Comparison of ENCODE assay signal across 14 cellular contexts in genomic region chr13:70375718-70376117, GRCh38.
"Had no signal": no experiment of that assay in that cellular context is flagged by ENCODE, and none has a peak within 500 bp of the region (broad histone marks: within the 10 kb centered on the region; RNA-seq: fewer than 3 reads in every experiment).

No MANE protein-coding gene starts in this region.

- H3K36me3 ChIP-seq: breast epithelium, suprapubic skin had no signal

- H3K4me1 Mint-ChIP-seq: activated CD4-positive, alpha-beta T cell treated with anti-CD3 and anti-CD28 coated beads, Interleukin-2, amount 10 ng/mL, durations not matched to agents 7 days and 5 days had no signal

- H3K4me3 ChIP-seq: breast epithelium, suprapubic skin had no signal

- DNase-seq: activated CD4-positive, alpha-beta T cell treated with anti-CD3 and anti-CD28 coated beads, Interleukin-2, amount 10 ng/mL, durations not matched to agents 7 days and 5 days; activated CD8-positive, alpha-beta memory T cell treated with anti-CD3 and anti-CD28 coated beads, Interleukin-2, amount 50 U/mL, for 48 hours; activated naive CD4-positive, alpha-beta T cell; aorta; mesendoderm; occipital lobe; right cardiac atrium had no signal

- H3K27me3 Mint-ChIP-seq: activated CD4-positive, alpha-beta T cell treated with anti-CD3 and anti-CD28 coated beads, Interleukin-2, amount 10 ng/mL, durations not matched to agents 7 days and 5 days; natural killer cell treated with Interleukin-12 subunit alpha and Interleukin-12 subunit beta and Interleukin-15 and Interleukin-18, amount 100 ng/mL, for 72 hours; stimulated activated naive CD8-positive, alpha-beta T cell treated with anti-CD3 and anti-CD28 coated beads, Interleukin-15, Interleukin-2, amounts not matched to agents 100 ng/mL and 50 ng/mL, for 24 hours; type B pancreatic cell had no signal

- H3K27me3 ChIP-seq: breast epithelium, suprapubic skin had no signal

- H3K27ac Mint-ChIP-seq: activated CD4-positive, alpha-beta T cell treated with anti-CD3 and anti-CD28 coated beads, Interleukin-2, amount 10 ng/mL, durations not matched to agents 7 days and 5 days; natural killer cell treated with Interleukin-12 subunit alpha and Interleukin-12 subunit beta and Interleukin-15 and Interleukin-18, amount 100 ng/mL, for 72 hours; stimulated activated naive CD8-positive, alpha-beta T cell treated with anti-CD3 and anti-CD28 coated beads, Interleukin-15, Interleukin-2, amounts not matched to agents 100 ng/mL and 50 ng/mL, for 24 hours; type B pancreatic cell had no signal

- ATAC-seq: esophagus mucosa; natural killer cell treated with Interleukin-12 subunit alpha and Interleukin-12 subunit beta and Interleukin-15 and Interleukin-18, amount 100 ng/mL, for 72 hours; right cardiac atrium had no signal

- H3K4me3 Mint-ChIP-seq: activated CD4-positive, alpha-beta T cell treated with anti-CD3 and anti-CD28 coated beads, Interleukin-2, amount 10 ng/mL, durations not matched to agents 7 days and 5 days; natural killer cell treated with Interleukin-12 subunit alpha and Interleukin-12 subunit beta and Interleukin-15 and Interleukin-18, amount 100 ng/mL, for 72 hours; stimulated activated naive CD8-positive, alpha-beta T cell treated with anti-CD3 and anti-CD28 coated beads, Interleukin-15, Interleukin-2, amounts not matched to agents 100 ng/mL and 50 ng/mL, for 24 hours; type B pancreatic cell had no signal

- H3K4me1 ChIP-seq: breast epithelium, suprapubic skin had no signal

- H3K9me3 ChIP-seq: breast epithelium, suprapubic skin had no signal

- FAIRE-seq: TTC549 had no signal

- H3K36me3 Mint-ChIP-seq: natural killer cell treated with Interleukin-12 subunit alpha and Interleukin-12 subunit beta and Interleukin-15 and Interleukin-18, amount 100 ng/mL, for 72 hours; type B pancreatic cell had no signal

- H3K27ac ChIP-seq: breast epithelium, suprapubic skin had no signal

- H3K9me3 Mint-ChIP-seq: activated CD4-positive, alpha-beta T cell treated with anti-CD3 and anti-CD28 coated beads, Interleukin-2, amount 10 ng/mL, durations not matched to agents 7 days and 5 days; type B pancreatic cell had no signal
